ENCODE assay signal across 8 cellular contexts in genomic region chr13:27131202-27131623, GRCh38. TPM values are rescaled to one million over a fixed set of nuclear protein-coding genes. Genes with fewer than 3 reads are reported as not detected.
A peak's percentile ranks its signal among the peaks of the same experiment; 100 is the strongest.
DNase-seq lines count a peak whose midpoint lies in the region; ATAC-seq and TF ChIP-seq lines count a peak whose summit lies in the region.

No MANE protein-coding gene starts in this region.

- CTCF ChIA-PET in CD4-positive, alpha-beta T cell (lab: Charles Lee): interaction anchor here (1.2 kb wide), 1 partner anchor 161 kb away, joined by 3 read pairs; no protein-coding TSS in a partner anchor

- H3K27me3 Mint-ChIP-seq in CD4-positive, alpha-beta T cell: no peaks in the 10 kb centered on the region

- peak in 9 of 10 experiments; percentile 15 to 55 (median 35) for DNase-seq in CD4-positive, alpha-beta T cell
- peak; percentile 77 for DNase-seq in HT-29 (ENCODE audit: low spot score)
- peak; percentile 53 for DNase-seq in activated CD8-positive, alpha-beta memory T cell treated with anti-CD3 and anti-CD28 coated beads, Interleukin-2, amount 50 U/mL, for 24 hours (ENCODE audit: extremely low read depth)
- DNase-seq in left ventricle myocardium superior: no peak
- DNase-seq in stimulated activated CD8-positive, alpha-beta memory T cell treated with anti-CD3 and anti-CD28 coated beads, Interleukin-12 subunit alpha, Interleukin-12 subunit beta, amount 100 ng/mL, for 4 hours (ENCODE audit: low read depth): peak; percentile 47
- no peak for DNase-seq in NCI-H146 treated with DMSO at 0.1 percent for 48 hours (lab: John Stamatoyannopoulos, UW; ENCODE audit: unreplicated experiment)
- DNase-seq in midbrain (lab: John Stamatoyannopoulos, UW): no peak

- H3K27ac Mint-ChIP-seq in CD4-positive, alpha-beta T cell: peak overlapping the region; percentile 72

- H3K9me3 ChIP-seq in CD4-positive, alpha-beta T cell (ENCODE audit: control insufficient read depth, low read length): no peaks in the 10 kb centered on the region

- TF ChIP-seq CTCF in CD4-positive, alpha-beta T cell (IDR thresholded peaks at IDR 0.05): no peak

- POLR2A ChIA-PET in CD4-positive, alpha-beta T cell (lab: Charles Lee): interaction anchor here (1.0 to 1.8 kb wide), 2 partner anchors 16 to 41 kb away, joined by 3 to 4 read pairs; no protein-coding TSS in a partner anchor

- H3K36me3 Mint-ChIP-seq in CD4-positive, alpha-beta T cell (ENCODE audit: low read depth): peaks cover 49% of the 10 kb centered on the region

- peak; percentile 89 for ATAC-seq in CD4-positive, alpha-beta T cell (ENCODE audit: poor library complexity)
- ATAC-seq in GM21390 (IDR thresholded peaks at IDR 0.05; ENCODE audit: unreplicated experiment) (peak; percentile 86), left ventricle myocardium superior (peak; percentile 40)

- peak overlapping the region; percentile 53 for H3K4me3 Mint-ChIP-seq in CD4-positive, alpha-beta T cell

- peaks cover 82% of the 10 kb centered on the region for H3K4me1 Mint-ChIP-seq in CD4-positive, alpha-beta T cell (ENCODE audit: low read depth)

- no peaks in the 10 kb centered on the region for H3K27me3 ChIP-seq in CD4-positive, alpha-beta T cell (ENCODE audit: control insufficient read depth, insufficient read depth, low read length)

- H3K9me3 Mint-ChIP-seq in CD4-positive, alpha-beta T cell: peaks cover 3% of the 10 kb centered on the region

- no peak overlapping the region for H3K27ac ChIP-seq in CD4-positive, alpha-beta T cell (ENCODE audit: low read depth, low read length)

- intact Hi-C loops in CD4-positive, alpha-beta T cell (cut with DNase I, micrococcal nuclease): loop anchor here in 1 of 2 experiments (5.0 kb wide), 1 partner anchor 41 kb away; the partner anchor contains the start of gene USP12
- intact Hi-C loops in left ventricle myocardium superior (cut with micrococcal nuclease): no loop called here

RNA-seq across cellular contexts. Expression of gene USP12, which starts 40.4 kb away (rescaled TPM):
- 10 to 100 TPM; 56.9 to 58.8 TPM for total RNA-seq in CD4-positive, alpha-beta T cell
- 18.7 and 19.4 TPM in 2 replicates for total RNA-seq in HT-29 (2014; rRNA removed; shearing (Covaris generic))
- 20.1 TPM for total RNA-seq in left ventricle myocardium superior

Comparison
In these comparisons a context has a peak if more than half of its experiments do, and no peak if none do; other contexts are left out.
1. DNase-seq: peak in CD4-positive, alpha-beta T cell (9 of 10), HT-29 (single experiment), activated CD8-positive, alpha-beta memory T cell treated with anti-CD3 and anti-CD28 coated beads, Interleukin-2, amount 50 U/mL, for 24 hours (single experiment) and stimulated activated CD8-positive, alpha-beta memory T cell treated with anti-CD3 and anti-CD28 coated beads, Interleukin-12 subunit alpha, Interleukin-12 subunit beta, amount 100 ng/mL, for 4 hours (single experiment); none in left ventricle myocardium superior (single experiment), NCI-H146 treated with DMSO at 0.1 percent for 48 hours (single experiment) and midbrain (single experiment).
2. Peak in every context shown above with its lines, with median percentiles within 50 percentile points of each other: ATAC-seq.